In genomic region chr7:83472376-83472775, GRCh38 we compare ENCODE assay signal across 5 cellular contexts.
"Had no signal": no experiment of that assay in that cellular context is flagged by ENCODE, and none has a peak within 500 bp of the region (broad histone marks: within the 10 kb centered on the region; RNA-seq: fewer than 3 reads in every experiment).

No MANE protein-coding gene starts in this region.

- H3K4me2 ChIP-seq: GM23338 had no signal

- H3K4me3 ChIP-seq: GM23338, K562 had no signal

- H2AFZ ChIP-seq: GM23338 had no signal

- ATAC-seq: GM23338, K562 had no signal

- DNase-seq: H9, HCEC 1CT, IMR-90 had no signal
